In the genomic region with DNA sequence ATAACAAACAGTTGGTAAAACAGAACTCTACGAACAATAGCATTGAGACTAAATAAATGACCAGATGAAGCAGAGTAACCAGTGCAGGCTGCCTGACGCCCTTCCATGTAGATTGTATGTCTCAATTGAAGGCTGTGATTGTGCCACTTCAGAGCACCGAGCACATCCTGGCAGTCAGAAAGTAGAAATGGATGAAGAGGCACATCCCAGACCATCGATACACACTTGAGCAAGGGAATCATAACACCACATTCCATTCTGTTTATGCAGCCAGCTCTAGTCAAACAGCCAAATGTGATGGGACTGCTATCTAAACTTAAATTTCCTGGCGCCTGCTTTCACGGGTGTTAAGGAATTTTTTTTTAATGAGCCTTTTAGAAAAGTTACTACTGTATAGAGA, we compare ENCODE assay signal across 26 cellular contexts.
DNase-seq lines count a peak whose midpoint lies in the region; ATAC-seq, FAIRE-seq and TF ChIP-seq lines count a peak whose summit lies in the region.
"Had no signal": no experiment of that assay in that cellular context is flagged by ENCODE, and none has a peak within 500 bp of the region (broad histone marks: within the 10 kb centered on the region; RNA-seq: fewer than 3 reads in every experiment).

No MANE protein-coding gene starts in this region.

- H3K14ac ChIP-seq in mesenchymal stem cell (ENCODE audit: low read length in 2 of 2), result no peak overlapping the region

- no peak overlapping the region for H3K4me2 ChIP-seq in mesenchymal stem cell (ENCODE audit: low read length, poor library complexity, severe bottlenecking)

- H2BK15ac ChIP-seq in mesenchymal stem cell (ENCODE audit: low read depth, poor library complexity, severe bottlenecking), result no peak overlapping the region

- no peak overlapping the region for H2AFZ ChIP-seq in mesenchymal stem cell (ENCODE audit: low read depth, low read length)

- no peaks in the 10 kb centered on the region for H3K9me3 ChIP-seq in mesenchymal stem cell (ENCODE audit: control insufficient read depth, low read length)
- H3K9me3 ChIP-seq: thoracic aorta had no signal

- H3K36me3 ChIP-seq in mesenchymal stem cell (ENCODE audit: control insufficient read depth in 1 of 2, insufficient read depth in 2 of 2, low read depth in 1 of 2, low read length in 2 of 2), result no peaks in the 10 kb centered on the region
- H3K36me3 ChIP-seq: thoracic aorta had no signal

- no peak overlapping the region for H2AK5ac ChIP-seq in mesenchymal stem cell (ENCODE audit: low read length, severe bottlenecking)

- H4K8ac ChIP-seq in mesenchymal stem cell (ENCODE audit: low read length), result peak overlapping the region; percentile 37

- no peak overlapping the region for H3K23ac ChIP-seq in mesenchymal stem cell (ENCODE audit: low read length in 2 of 2)

- H2BK12ac ChIP-seq in mesenchymal stem cell (ENCODE audit: low read length in 2 of 2), result peak overlapping the region in 1 of 2 experiments; percentile 84

- H4K91ac ChIP-seq in mesenchymal stem cell (ENCODE audit: low read length), result no peak overlapping the region

- no peak overlapping the region for H2BK5ac ChIP-seq in mesenchymal stem cell (ENCODE audit: low read depth, low read length, poor library complexity, severe bottlenecking)

- no peak overlapping the region for H2BK120ac ChIP-seq in mesenchymal stem cell (ENCODE audit: low read depth, low read length)

- TF ChIP-seq CTCF in AG10803 (conservative IDR thresholded peaks at IDR 0.05; ENCODE audit: low read length) (no peak), fibroblast of mammary gland (conservative IDR thresholded peaks at IDR 0.05; ENCODE audit: control insufficient read depth, insufficient read depth, low read depth, low read length) (no peak)

- no peaks in the 10 kb centered on the region for H3K79me1 ChIP-seq in mesenchymal stem cell (replicated peaks; ENCODE audit: low read length, poor library complexity, severe bottlenecking)

- ATAC-seq in GM21526 (IDR thresholded peaks at IDR 0.05; ENCODE audit: low FRiP score, unreplicated experiment), result no peak
- ATAC-seq: HCT116; stimulated activated naive B cell treated with anti-CD40 and anti-IgM and Interleukin-4, amounts not matched to agents 10 μg/mL and 1 μg/mL and 100 μg/mL, for 72 hours; WTC11 had no signal

- peak; percentile 36 for DNase-seq in AG10803 (ENCODE audit: low read depth)
- peak; percentile 10 for DNase-seq in HTR-8/SVneo (ENCODE audit: insufficient read length, low spot score)
- DNase-seq in fibroblast of mammary gland (ENCODE audit: low read depth), result peak; percentile 22
- peak; percentile 67 for DNase-seq in mesenchymal stem cell
- DNase-seq in NCI-H2081 treated with DMSO at 0.1 percent for 48 hours (lab: John Stamatoyannopoulos, UW), result no peak
- DNase-seq in superior temporal gyrus (ENCODE audit: extremely low spot score), result no peak
- DNase-seq in anterior cingulate cortex (lab: John Stamatoyannopoulos, UW), result no peak
- DNase-seq: activated CD4-positive, alpha-beta T cell treated with anti-CD3 and anti-CD28 coated beads, Interleukin-2, amount 50 U/mL, for 1 hour; activated naive CD4-positive, alpha-beta T cell treated with anti-CD3 and anti-CD28 coated beads, Interleukin-2, amount 50 U/mL, for 16 hours; Calu3; NCI-H2029 treated with DMSO at 0.1 percent for 48 hours; NCI-H446; NCI-H82; nucleus accumbens; OCI-M1; SHP77; stimulated activated CD4-positive, alpha-beta T cell treated with anti-CD3 and anti-CD28 coated beads, Interleukin-4, amount 100 ng/mL, for 1 hour; stimulated activated naive B cell treated with anti-CD40 and anti-IgM and Interleukin-4, amounts not matched to agents 10 μg/mL and 1 μg/mL and 100 μg/mL, for 72 hours; SW 1271; T1000 had no signal

- peak; percentile 67 for FAIRE-seq in HTR-8/SVneo (lab: Jason Lieb, UNC)

- no peak overlapping the region for H3K4ac ChIP-seq in mesenchymal stem cell (ENCODE audit: low read depth in 1 of 2, low read length in 2 of 2)

- no peaks in the 10 kb centered on the region for H3K27me3 ChIP-seq in mesenchymal stem cell (ENCODE audit: control insufficient read depth in 1 of 2, insufficient read depth in 1 of 2, low read length in 2 of 2)

- H3K9ac ChIP-seq in mesenchymal stem cell (ENCODE audit: low read length), result no peak overlapping the region

- no peak overlapping the region for H3K4me3 ChIP-seq in AG10803 (ENCODE audit: low read length)
- no peak overlapping the region for H3K4me3 ChIP-seq in fibroblast of mammary gland (ENCODE audit: control insufficient read depth, low read depth, low read length)
- no peak overlapping the region for H3K4me3 ChIP-seq in mesenchymal stem cell (ENCODE audit: insufficient read depth in 1 of 2, low read depth in 1 of 2, low read length in 2 of 2)
- H3K4me3 ChIP-seq: thoracic aorta had no signal

- WGBS in mesenchymal stem cell, result 21% methylated on average over 6 of the region's 6 CpGs

- H3K27ac ChIP-seq in mesenchymal stem cell (ENCODE audit: low read length, poor library complexity, severe bottlenecking), result peak overlapping the region; percentile 47
- H3K27ac ChIP-seq: C4-2B, HL-60, thoracic aorta had no signal

- H3K4me1 ChIP-seq in mesenchymal stem cell (ENCODE audit: control insufficient read depth, insufficient read depth, low read depth, low read length), result no peaks in the 10 kb centered on the region

- no peak overlapping the region for H3K18ac ChIP-seq in mesenchymal stem cell (ENCODE audit: low read depth in 1 of 2, low read length in 2 of 2)

Comparison
In these comparisons a context has a peak if more than half of its experiments do, and no peak if none do; other contexts are left out.
1. DNase-seq: peak in AG10803 (single experiment), HTR-8/SVneo (single experiment), fibroblast of mammary gland (single experiment) and mesenchymal stem cell (single experiment); none in NCI-H2081 treated with DMSO at 0.1 percent for 48 hours (single experiment), superior temporal gyrus (single experiment) and anterior cingulate cortex (0 of 58).